8 cellular contexts compared by ENCODE assay signal in genomic region chr1:36387141-36387949, GRCh38. TPM values are rescaled to one million over a fixed set of nuclear protein-coding genes. Genes with fewer than 3 reads are reported as not detected.
DNase-seq lines count a peak whose midpoint lies in the region; ATAC-seq and TF ChIP-seq lines count a peak whose summit lies in the region.

No MANE protein-coding gene starts in this region.

- TF ChIP-seq CTCF in VCaP (conservative IDR thresholded peaks at IDR 0.05) (no peak), fibroblast of the aortic adventitia (IDR thresholded peaks at IDR 0.05; ENCODE audit: insufficient read depth, low read length) (peak; percentile 6), progenitor cell of endocrine pancreas (IDR thresholded peaks at IDR 0.05; ENCODE audit: unreplicated experiment) (no peak)

- no peaks in the 10 kb centered on the region for H3K9me3 Mint-ChIP-seq in stimulated activated naive CD8-positive, alpha-beta T cell treated with anti-CD3 and anti-CD28 coated beads, Interleukin-15, Interleukin-2, amounts not matched to agents 100 ng/mL and 50 ng/mL, for 24 hours
- no peaks in the 10 kb centered on the region for H3K9me3 Mint-ChIP-seq in progenitor cell of endocrine pancreas (ENCODE audit: low read depth)

- no peak for ATAC-seq in stimulated activated naive CD8-positive, alpha-beta T cell treated with anti-CD3 and anti-CD28 coated beads, Interleukin-15, Interleukin-2, amounts not matched to agents 100 U/mL and 50 U/mL, for 24 hours
- no peak for ATAC-seq in HG02571 (IDR thresholded peaks at IDR 0.05; ENCODE audit: unreplicated experiment)

- H3K4me3 ChIP-seq in fibroblast of the aortic adventitia (ENCODE audit: low read depth, low read length), result peak overlapping the region; percentile 61

- peak overlapping the region; percentile 93 for H3K4me3 Mint-ChIP-seq in stimulated activated naive CD8-positive, alpha-beta T cell treated with anti-CD3 and anti-CD28 coated beads, Interleukin-15, Interleukin-2, amounts not matched to agents 100 ng/mL and 50 ng/mL, for 24 hours
- H3K4me3 Mint-ChIP-seq in progenitor cell of endocrine pancreas (ENCODE audit: low read depth), result no peak overlapping the region

- DNase-seq in stimulated activated naive CD8-positive, alpha-beta T cell treated with anti-CD3 and anti-CD28 coated beads, Interleukin-15, Interleukin-2, amounts not matched to agents 100 U/mL and 50 U/mL, for 24 hours, result no peak
- DNase-seq in fibroblast of the aortic adventitia (ENCODE audit: low read depth) (peak; percentile 97), progenitor cell of endocrine pancreas (ENCODE audit: low spot score, unreplicated experiment) (no peak), NCI-H2171 (lab: John Stamatoyannopoulos, UW) (no peak), NCI-H2029 (lab: John Stamatoyannopoulos, UW) (no peak)

- peaks cover 45% of the 10 kb centered on the region for H3K36me3 Mint-ChIP-seq in stimulated activated naive CD8-positive, alpha-beta T cell treated with anti-CD3 and anti-CD28 coated beads, Interleukin-15, Interleukin-2, amounts not matched to agents 100 ng/mL and 50 ng/mL, for 24 hours (ENCODE audit: low read depth)
- peaks cover 2% of the 10 kb centered on the region for H3K36me3 Mint-ChIP-seq in progenitor cell of endocrine pancreas (ENCODE audit: insufficient read depth)

- peak overlapping the region; percentile 84 for H3K27ac ChIP-seq in VCaP

- no peaks in the 10 kb centered on the region for H3K27me3 Mint-ChIP-seq in stimulated activated naive CD8-positive, alpha-beta T cell treated with anti-CD3 and anti-CD28 coated beads, Interleukin-15, Interleukin-2, amounts not matched to agents 100 ng/mL and 50 ng/mL, for 24 hours
- no peaks in the 10 kb centered on the region for H3K27me3 Mint-ChIP-seq in progenitor cell of endocrine pancreas

- H3K4me1 Mint-ChIP-seq in stimulated activated naive CD8-positive, alpha-beta T cell treated with anti-CD3 and anti-CD28 coated beads, Interleukin-15, Interleukin-2, amounts not matched to agents 100 ng/mL and 50 ng/mL, for 24 hours (ENCODE audit: low read depth), result peaks cover 68% of the 10 kb centered on the region
- H3K4me1 Mint-ChIP-seq in progenitor cell of endocrine pancreas (ENCODE audit: low read depth), result peaks cover 27% of the 10 kb centered on the region

- peak overlapping the region; percentile 99 for H3K27ac Mint-ChIP-seq in stimulated activated naive CD8-positive, alpha-beta T cell treated with anti-CD3 and anti-CD28 coated beads, Interleukin-15, Interleukin-2, amounts not matched to agents 100 ng/mL and 50 ng/mL, for 24 hours
- peak overlapping the region; percentile 99 for H3K27ac Mint-ChIP-seq in progenitor cell of endocrine pancreas

RNA-seq across cellular contexts. Expression of gene STK40, which starts 1.6 kb away (rescaled TPM):
- total RNA-seq in fibroblast of the aortic adventitia (ENCODE audit: low replicate concordance), result 7.0 and 12.9 TPM in 2 replicates
- total RNA-seq in progenitor cell of endocrine pancreas, result 34.6 and 42.0 TPM in 2 replicates

RNA-seq across cellular contexts. Expression of gene LSM10, which starts 10.4 kb away (rescaled TPM):
- total RNA-seq in fibroblast of the aortic adventitia (ENCODE audit: low replicate concordance), result 3.9 and 9.5 TPM in 2 replicates
- 28.4 and 32.8 TPM in 2 replicates for total RNA-seq in progenitor cell of endocrine pancreas
